ENCODE assay signal across 2 cellular contexts in genomic region chr5:135367070-135367469, GRCh38.
TF ChIP-seq lines count a peak whose summit lies in the region.

No MANE protein-coding gene starts in this region.

TF ChIP-seq in SK-N-SH treated with all-trans-retinoic acid at 6 μM for 48 hours, 23 proteins besides CTCF, POLR2A, EP300 and RAD21 (continued from another document):
- TF ChIP-seq, protein P1, sequence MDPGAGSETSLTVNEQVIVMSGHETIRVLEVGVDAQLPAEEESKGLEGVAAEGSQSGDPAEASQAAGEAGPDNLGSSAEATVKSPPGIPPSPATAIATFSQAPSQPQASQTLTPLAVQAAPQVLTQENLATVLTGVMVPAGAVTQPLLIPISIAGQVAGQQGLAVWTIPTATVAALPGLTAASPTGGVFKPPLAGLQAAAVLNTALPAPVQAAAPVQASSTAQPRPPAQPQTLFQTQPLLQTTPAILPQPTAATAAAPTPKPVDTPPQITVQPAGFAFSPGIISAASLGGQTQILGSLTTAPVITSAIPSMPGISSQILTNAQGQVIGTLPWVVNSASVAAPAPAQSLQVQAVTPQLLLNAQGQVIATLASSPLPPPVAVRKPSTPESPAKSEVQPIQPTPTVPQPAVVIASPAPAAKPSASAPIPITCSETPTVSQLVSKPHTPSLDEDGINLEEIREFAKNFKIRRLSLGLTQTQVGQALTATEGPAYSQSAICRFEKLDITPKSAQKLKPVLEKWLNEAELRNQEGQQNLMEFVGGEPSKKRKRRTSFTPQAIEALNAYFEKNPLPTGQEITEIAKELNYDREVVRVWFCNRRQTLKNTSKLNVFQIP (CRISPR knock-in tag; IDR thresholded peaks at IDR 0.05; ENCODE audit: borderline replicate concordance, low read depth): no peak
- TF ChIP-seq ZNF8 (CRISPR knock-in tag; IDR thresholded peaks at IDR 0.05): no peak
- TF ChIP-seq BACH2 (CRISPR knock-in tag; IDR thresholded peaks at IDR 0.05; ENCODE audit: borderline replicate concordance): no peak
- no peak for TF ChIP-seq SNAI2 (CRISPR knock-in tag; IDR thresholded peaks at IDR 0.05)
- no peak for TF ChIP-seq ESRRG (CRISPR knock-in tag; IDR thresholded peaks at IDR 0.05)
- no peak for TF ChIP-seq ZNF565 (CRISPR knock-in tag; conservative IDR thresholded peaks at IDR 0.05; ENCODE audit: low read depth)
- no peak for TF ChIP-seq TCF4 (CRISPR knock-in tag; IDR thresholded peaks at IDR 0.05; ENCODE audit: borderline replicate concordance)
- no peak for TF ChIP-seq CSDC2 (CRISPR knock-in tag; IDR thresholded peaks at IDR 0.05)
- TF ChIP-seq, protein P2, sequence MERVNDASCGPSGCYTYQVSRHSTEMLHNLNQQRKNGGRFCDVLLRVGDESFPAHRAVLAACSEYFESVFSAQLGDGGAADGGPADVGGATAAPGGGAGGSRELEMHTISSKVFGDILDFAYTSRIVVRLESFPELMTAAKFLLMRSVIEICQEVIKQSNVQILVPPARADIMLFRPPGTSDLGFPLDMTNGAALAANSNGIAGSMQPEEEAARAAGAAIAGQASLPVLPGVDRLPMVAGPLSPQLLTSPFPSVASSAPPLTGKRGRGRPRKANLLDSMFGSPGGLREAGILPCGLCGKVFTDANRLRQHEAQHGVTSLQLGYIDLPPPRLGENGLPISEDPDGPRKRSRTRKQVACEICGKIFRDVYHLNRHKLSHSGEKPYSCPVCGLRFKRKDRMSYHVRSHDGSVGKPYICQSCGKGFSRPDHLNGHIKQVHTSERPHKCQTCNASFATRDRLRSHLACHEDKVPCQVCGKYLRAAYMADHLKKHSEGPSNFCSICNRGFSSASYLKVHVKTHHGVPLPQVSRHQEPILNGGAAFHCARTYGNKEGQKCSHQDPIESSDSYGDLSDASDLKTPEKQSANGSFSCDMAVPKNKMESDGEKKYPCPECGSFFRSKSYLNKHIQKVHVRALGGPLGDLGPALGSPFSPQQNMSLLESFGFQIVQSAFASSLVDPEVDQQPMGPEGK (CRISPR knock-in tag; IDR thresholded peaks at IDR 0.05; ENCODE audit: borderline replicate concordance): no peak
- no peak for TF ChIP-seq CSRNP3 (CRISPR knock-in tag; IDR thresholded peaks at IDR 0.05)
- no peak for TF ChIP-seq ZNF70 (CRISPR knock-in tag; IDR thresholded peaks at IDR 0.05)
- TF ChIP-seq OSR1 (CRISPR knock-in tag; IDR thresholded peaks at IDR 0.05): no peak

TF ChIP-seq in SK-N-SH, 30 proteins besides CTCF, POLR2A, EP300 and RAD21 (continued from another document):
- TF ChIP-seq TAF1 (IDR thresholded peaks at IDR 0.05; ENCODE audit: borderline replicate concordance, low read depth, low read length): no peak
- TF ChIP-seq RCOR1 (IDR thresholded peaks at IDR 0.05; ENCODE audit: low read length): no peak
- no peak for TF ChIP-seq FOXJ3 (CRISPR knock-in tag; IDR thresholded peaks at IDR 0.05)
- no peak for TF ChIP-seq GATA2 (CRISPR knock-in tag; IDR thresholded peaks at IDR 0.05)
- TF ChIP-seq MXI1 (IDR thresholded peaks at IDR 0.05; ENCODE audit: low read depth, low read length): no peak
- TF ChIP-seq RFX5 (IDR thresholded peaks at IDR 0.05; ENCODE audit: low read length): no peak
- TF ChIP-seq SMC3 (IDR thresholded peaks at IDR 0.05; ENCODE audit: low read depth, low read length): no peak
- no peak for TF ChIP-seq POLR2AphosphoS5 (IDR thresholded peaks at IDR 0.05; ENCODE audit: low read depth, low read length)
- TF ChIP-seq GABPA (IDR thresholded peaks at IDR 0.05; ENCODE audit: low read depth): no peak
- TF ChIP-seq RXRA (IDR thresholded peaks at IDR 0.05; ENCODE audit: borderline replicate concordance, low read depth): no peak
- no peak for TF ChIP-seq MAX (IDR thresholded peaks at IDR 0.05; ENCODE audit: low read depth)
